In genomic region chr1:34642679-34643078, GRCh38 we compare ENCODE assay signal across 1 cellular context.
TF ChIP-seq lines count a peak whose summit lies in the region.

No MANE protein-coding gene starts in this region.

TF ChIP-seq in HCT116, 20 proteins besides CTCF, POLR2A, EP300 and RAD21 (continued from another document):
- TF ChIP-seq ZBTB33 (IDR thresholded peaks at IDR 0.05; ENCODE audit: extremely low read depth, insufficient replicate concordance, low read length) (no peak), ATF3 (IDR thresholded peaks at IDR 0.05) (no peak)
